In genomic region chr12:4604684-4605193, GRCh38 we compare ENCODE assay signal across 8 cellular contexts. TPM values are rescaled to one million over a fixed set of nuclear protein-coding genes. Genes with fewer than 3 reads are reported as not detected.
DNase-seq lines count a peak whose midpoint lies in the region; TF ChIP-seq lines count a peak whose summit lies in the region.

No MANE protein-coding gene starts in this region.

- H3K27ac ChIP-seq in SJCRH30 = peak overlapping the region; percentile 37
- H3K27ac ChIP-seq in suprapubic skin = no peak overlapping the region

- no peaks in the 10 kb centered on the region for H3K36me3 Mint-ChIP-seq in activated naive CD4-positive, alpha-beta T cell treated with anti-CD3 and anti-CD28 coated beads for 36 hours (ENCODE audit: low read depth)

- H3K4me1 ChIP-seq in SJCRH30 (no peaks in the 10 kb centered on the region), suprapubic skin (peaks cover 10% of the 10 kb centered on the region)

- H3K27me3 Mint-ChIP-seq in activated naive CD4-positive, alpha-beta T cell treated with anti-CD3 and anti-CD28 coated beads for 36 hours (ENCODE audit: low read depth) = peaks cover 8% of the 10 kb centered on the region

- H3K9me3 ChIP-seq in SJCRH30 (replicated peaks) (no peaks in the 10 kb centered on the region), suprapubic skin (no peaks in the 10 kb centered on the region)

- H3K4me3 ChIP-seq in SJCRH30 (peak overlapping the region; percentile 68), suprapubic skin (peak overlapping the region; percentile 64)

- no peak for TF ChIP-seq POLR2A in suprapubic skin (IDR thresholded peaks at IDR 0.05)

- intact Hi-C loops in activated naive CD4-positive, alpha-beta T cell treated with anti-CD3 and anti-CD28 coated beads for 36 hours (cut with micrococcal nuclease) = loop anchor here (1.0 to 5.0 kb wide), 6 partner anchors 45 to 734 kb away; partner anchors contain the start of genes AKAP3, NDUFA9 and RAD51AP1

- H3K9me3 Mint-ChIP-seq in activated naive CD4-positive, alpha-beta T cell treated with anti-CD3 and anti-CD28 coated beads for 36 hours = no peaks in the 10 kb centered on the region

- DNase-seq in GF-D8 (lab: John Stamatoyannopoulos, UW) (peak; percentile 63), H4 (ENCODE audit: low spot score) (peak; percentile 88), LoVo (ENCODE audit: low spot score) (peak; percentile 93), SJCRH30 (peak; percentile 73 to 88), germinal center (ENCODE audit: low spot score) (peak; percentile 80), nucleus accumbens (lab: John Stamatoyannopoulos, UW) (peak; percentile 29 to 91 (median 68)), suprapubic skin (ENCODE audit: low spot score in 2 of 2) (peak; percentile 82 to 89)
- DNase-seq in activated naive CD4-positive, alpha-beta T cell treated with anti-CD3 and anti-CD28 coated beads for 36 hours = peak; percentile 92

- peak; percentile 75 to 99 for TF ChIP-seq CTCF in suprapubic skin (IDR thresholded peaks at IDR 0.05)

- WGBS in suprapubic skin = under 1% methylated on average over 9 of the region's 25 CpGs

- CTCF ChIA-PET in activated naive CD4-positive, alpha-beta T cell treated with anti-CD3 and anti-CD28 coated beads for 36 hours (lab: Charles Lee) = interaction anchor here (0.8 to 1.4 kb wide), 8 partner anchors 11 to 184 kb away, joined by 3 to 9 read pairs (median 4); partner anchors contain the start of genes AKAP3 and NDUFA9

- H3K27me3 ChIP-seq in SJCRH30 = no peaks in the 10 kb centered on the region
- H3K27me3 ChIP-seq in suprapubic skin = no peaks in the 10 kb centered on the region

- H3K4me3 Mint-ChIP-seq in activated naive CD4-positive, alpha-beta T cell treated with anti-CD3 and anti-CD28 coated beads for 36 hours = peak overlapping the region; percentile 91

- peaks cover 18% of the 10 kb centered on the region for H3K4me1 Mint-ChIP-seq in activated naive CD4-positive, alpha-beta T cell treated with anti-CD3 and anti-CD28 coated beads for 36 hours (ENCODE audit: low read depth)

- peak overlapping the region; percentile 81 for H3K27ac Mint-ChIP-seq in activated naive CD4-positive, alpha-beta T cell treated with anti-CD3 and anti-CD28 coated beads for 36 hours

- TF ChIP-seq EP300 in suprapubic skin (IDR thresholded peaks at IDR 0.05) = no peak

- H3K36me3 ChIP-seq in SJCRH30 (no peaks in the 10 kb centered on the region), suprapubic skin (peaks cover 2% of the 10 kb centered on the region)

RNA-seq across cellular contexts. Expression of gene DYRK4, which starts 42.7 kb away (rescaled TPM):
- total RNA-seq in H4 (2014; rRNA removed; shearing (Covaris generic)) = 104 and 124 TPM in 2 replicates
- total RNA-seq in SJCRH30 (2014; rRNA removed; shearing (Covaris generic)) = 25.1 and 26.1 TPM in 2 replicates
- total RNA-seq in activated naive CD4-positive, alpha-beta T cell treated with anti-CD3 and anti-CD28 coated beads for 36 hours = 10 to 100 TPM; 27.3 to 35.1 TPM
- 10 to 100 TPM; 16.7 to 31.3 (median 20.1) TPM for total RNA-seq in suprapubic skin

RNA-seq across cellular contexts. Expression of gene AKAP3, which starts 44.1 kb away (rescaled TPM):
- total RNA-seq in H4 (2014; rRNA removed; shearing (Covaris generic)) = 1.4 and 1.9 TPM in 2 replicates
- total RNA-seq in SJCRH30 (2014; rRNA removed; shearing (Covaris generic)) = 0.65 and 1.1 TPM in 2 replicates
- 1 to 10 TPM; 1.8 to 2.1 TPM for total RNA-seq in activated naive CD4-positive, alpha-beta T cell treated with anti-CD3 and anti-CD28 coated beads for 36 hours
- total RNA-seq in suprapubic skin = 1 to 10 TPM; 1.2 to 1.9 (median 1.5) TPM

RNA-seq across cellular contexts. Expression of gene NDUFA9, which starts 44.2 kb away (rescaled TPM):
- total RNA-seq in H4 (2014; rRNA removed; shearing (Covaris generic)) = 169 and 181 TPM in 2 replicates
- total RNA-seq in SJCRH30 (2014; rRNA removed; shearing (Covaris generic)) = 103 and 125 TPM in 2 replicates
- 100 to 1,000 TPM; 150 to 160 TPM for total RNA-seq in activated naive CD4-positive, alpha-beta T cell treated with anti-CD3 and anti-CD28 coated beads for 36 hours
- 10 to 100 TPM; 29.2 to 54.2 (median 38.1) TPM for total RNA-seq in suprapubic skin
